In the genomic region with DNA sequence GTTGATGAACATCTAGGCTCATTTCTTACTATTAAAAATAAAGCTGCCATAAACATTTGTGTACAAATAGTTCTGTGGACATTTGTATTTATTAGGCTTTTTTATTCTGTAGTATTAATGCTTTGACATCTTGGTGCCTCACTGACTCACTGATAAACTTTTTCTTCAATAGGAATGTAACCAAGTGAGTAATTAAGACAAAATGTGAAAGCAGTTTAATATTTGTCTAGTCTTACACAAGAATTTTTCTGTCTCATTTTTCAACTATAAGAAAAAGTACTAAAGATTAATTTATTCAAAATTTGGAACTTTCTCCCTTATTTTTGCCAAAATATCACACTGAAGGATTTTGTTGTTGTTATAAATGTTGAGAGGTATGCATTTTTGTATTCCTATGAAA, we compare ENCODE assay signal across 8 cellular contexts.
DNase-seq lines count a peak whose midpoint lies in the region; ATAC-seq, FAIRE-seq and TF ChIP-seq lines count a peak whose summit lies in the region.
"Not testable (repeated sequence)": the region's sequence is repeated elsewhere in the genome, so short reads cannot be mapped to it uniquely, and the experiment has no call there.

No MANE protein-coding gene starts in this region.

- TF ChIP-seq CTCF in RWPE2 (IDR thresholded peaks at IDR 0.05; ENCODE audit: poor library complexity, severe bottlenecking); astrocyte (IDR thresholded peaks at IDR 0.05; ENCODE audit: insufficient read depth, low read depth, low read length); choroid plexus epithelial cell (conservative IDR thresholded peaks at IDR 0.05; ENCODE audit: low read depth, low read length); fibroblast of pulmonary artery (IDR thresholded peaks at IDR 0.05; ENCODE audit: low read length, missing control alignments); kidney epithelial cell (IDR thresholded peaks at IDR 0.05; ENCODE audit: insufficient read depth, low read length, poor library complexity, severe bottlenecking): not testable (repeated sequence)

- H3K4me3 ChIP-seq in RWPE2 (ENCODE audit: severe bottlenecking); astrocyte (ENCODE audit: insufficient read depth, low read depth, low read length); choroid plexus epithelial cell (ENCODE audit: low read depth, low read length); fibroblast of pulmonary artery (replicated peaks; ENCODE audit: low read depth, low read length); kidney epithelial cell (ENCODE audit: low read depth, low read length); trophoblast cell (ENCODE audit: low read depth, low read length): not testable (repeated sequence)

- not testable (repeated sequence) for H2BK120ac ChIP-seq in trophoblast cell (ENCODE audit: insufficient read depth, low read length, poor library complexity)

- not testable (repeated sequence) for H3K9me3 Mint-ChIP-seq in astrocyte (ENCODE audit: unreplicated experiment)

- not testable (repeated sequence) for H3K23ac ChIP-seq in trophoblast cell (ENCODE audit: low read length)

- H2AFZ ChIP-seq in astrocyte (ENCODE audit: low read depth, low read length); trophoblast cell (ENCODE audit: insufficient read depth, low read length, poor library complexity): not testable (repeated sequence)

- H3K4me1 Mint-ChIP-seq in astrocyte (ENCODE audit: low read depth, unreplicated experiment): not testable (repeated sequence)

- not testable (repeated sequence) for H3K9ac ChIP-seq in astrocyte (ENCODE audit: low read length); trophoblast cell (ENCODE audit: low read length)

- not testable (repeated sequence) for H3K27me3 ChIP-seq in RWPE2 (ENCODE audit: insufficient read depth, poor library complexity, severe bottlenecking); astrocyte (ENCODE audit: insufficient read depth, low read length); kidney epithelial cell (ENCODE audit: control insufficient read depth, insufficient read depth, low read length); trophoblast cell (ENCODE audit: insufficient read depth, low read length)

- not testable (repeated sequence) for H3K4me1 ChIP-seq in RWPE2 (ENCODE audit: insufficient read depth, poor library complexity, severe bottlenecking); astrocyte (ENCODE audit: insufficient read depth, low read length); trophoblast cell (ENCODE audit: control insufficient read depth in 1 of 2, insufficient read depth in 2 of 2, low read length in 2 of 2)

- H3K79me1 ChIP-seq in trophoblast cell (ENCODE audit: low read length): not testable (repeated sequence)

- not testable (repeated sequence) for H4K12ac ChIP-seq in trophoblast cell (ENCODE audit: low read depth, low read length)

- H3K14ac ChIP-seq in trophoblast cell (ENCODE audit: low read length): not testable (repeated sequence)

- DNase-seq in LHCN-M2 (ENCODE audit: low read depth) (peak; percentile 5), astrocyte (ENCODE audit: low read depth) (peak; percentile 40), choroid plexus epithelial cell (ENCODE audit: low read depth) (peak; percentile 38), fibroblast of pulmonary artery (ENCODE audit: low read depth) (peak; percentile 16), kidney epithelial cell (ENCODE audit: low read depth) (peak; percentile 28), trophoblast cell (peak; percentile 4 to 67), superior temporal gyrus (ENCODE audit: extremely low spot score) (peak; percentile 4)
- not testable (repeated sequence) for DNase-seq in RWPE2 (ENCODE audit: low spot score)

- not testable (repeated sequence) for H4K20me1 ChIP-seq in astrocyte (ENCODE audit: insufficient read depth, low read length)

- H3K4ac ChIP-seq in trophoblast cell (ENCODE audit: low read depth, low read length): not testable (repeated sequence)

- not testable (repeated sequence) for H4K91ac ChIP-seq in trophoblast cell (ENCODE audit: low read depth, low read length)

- not testable (repeated sequence) for H3K27ac Mint-ChIP-seq in astrocyte (ENCODE audit: unreplicated experiment)

- not testable (repeated sequence) for H4K8ac ChIP-seq in trophoblast cell (ENCODE audit: low read depth, low read length)

- H3K27ac ChIP-seq in RWPE2 (ENCODE audit: poor library complexity, severe bottlenecking): peak overlapping the region; percentile 8
- not testable (repeated sequence) for H3K27ac ChIP-seq in astrocyte (ENCODE audit: low read depth, low read length); trophoblast cell (ENCODE audit: low read depth, low read length)

- H3K79me2 ChIP-seq in astrocyte (ENCODE audit: insufficient read depth, low read length); trophoblast cell (ENCODE audit: control insufficient read depth, insufficient read depth, low read length, poor library complexity): not testable (repeated sequence)

- not testable (repeated sequence) for H3K18ac ChIP-seq in trophoblast cell (ENCODE audit: low read length)

- not testable (repeated sequence) for H2BK5ac ChIP-seq in trophoblast cell (ENCODE audit: low read depth, low read length, poor library complexity)

- not testable (repeated sequence) for H2AK5ac ChIP-seq in trophoblast cell (ENCODE audit: low read length)

- H3K36me3 Mint-ChIP-seq in astrocyte (ENCODE audit: low read depth, unreplicated experiment): not testable (repeated sequence)

- peak; percentile 81 for ATAC-seq in RWPE2 (ENCODE audit: low read depth)

- not testable (repeated sequence) for H3K4me2 ChIP-seq in astrocyte (ENCODE audit: low read length); trophoblast cell (ENCODE audit: low read length)

- not testable (repeated sequence) for H3K9me3 ChIP-seq in RWPE2 (ENCODE audit: severe bottlenecking); astrocyte (ENCODE audit: insufficient read depth, low read depth, low read length); trophoblast cell (ENCODE audit: insufficient read depth, low read depth, low read length)

- not testable (repeated sequence) for H3K27me3 Mint-ChIP-seq in astrocyte (ENCODE audit: low read depth, unreplicated experiment)

- FAIRE-seq in astrocyte (lab: Jason Lieb, UNC): not testable (repeated sequence)

- H2BK12ac ChIP-seq in trophoblast cell (ENCODE audit: low read length): not testable (repeated sequence)

- H3K36me3 ChIP-seq in RWPE2 (ENCODE audit: low read depth); astrocyte (ENCODE audit: insufficient read depth, low read length); kidney epithelial cell (ENCODE audit: control insufficient read depth, insufficient read depth, low read length); trophoblast cell (ENCODE audit: control insufficient read depth in 1 of 2, insufficient read depth in 2 of 2, low read length in 2 of 2): not testable (repeated sequence)

- not testable (repeated sequence) for H3K4me3 Mint-ChIP-seq in astrocyte (ENCODE audit: unreplicated experiment)
